12 cellular contexts compared by ENCODE assay signal in genomic region chr1:39980555-39981313, GRCh38. TPM values are rescaled to one million over a fixed set of nuclear protein-coding genes. Genes with fewer than 3 reads are reported as not detected.
DNase-seq lines count a peak whose midpoint lies in the region; ATAC-seq and TF ChIP-seq lines count a peak whose summit lies in the region.
"Had no signal": no experiment of that assay in that cellular context is flagged by ENCODE, and none has a peak within 500 bp of the region (broad histone marks: within the 10 kb centered on the region; RNA-seq: fewer than 3 reads in every experiment).

No MANE protein-coding gene starts in this region.

- CTCF ChIA-PET in IMR-90 (lab: Yijun Ruan, JAX) (interaction anchor here (0.6 to 1.6 kb wide), 2 partner anchors 52 to 63 kb away, joined by 3 to 9 read pairs; no protein-coding TSS in a partner anchor), RWPE1 (lab: Yijun Ruan, JAX) (no interaction called here)

- no peaks in the 10 kb centered on the region for H3K79me1 ChIP-seq in IMR-90 (ENCODE audit: low read depth in 1 of 2, low read length in 2 of 2)

- H4K8ac ChIP-seq in IMR-90 (ENCODE audit: low read depth in 2 of 2, low read length in 2 of 2), result peak overlapping the region in 1 of 2 experiments; percentile 36; a peak in 1 of 4 replicates

- intact Hi-C loops in IMR-90 (cut with micrococcal nuclease), result no loop called here
- intact Hi-C loops in esophagus squamous epithelium (cut with DNase I), result loop anchor here (10.0 kb wide), 1 partner anchor 54 kb away; no protein-coding TSS in a partner anchor
- intact Hi-C loops in transverse colon (cut with DNase I; ENCODE audit: low total_unique reads), result no loop called here
- intact Hi-C loops in lower lobe of right lung (cut with DNase I), result no loop called here

- TF ChIP-seq POLR2A in IMR-90 (IDR thresholded peaks at IDR 0.05; ENCODE audit: low read depth, low read length) (no peak), esophagus squamous epithelium (IDR thresholded peaks at IDR 0.05) (no peak), transverse colon (IDR thresholded peaks at IDR 0.05) (peak; percentile 45)

- dilution Hi-C loops in IMR-90 (cut with HindIII; ENCODE audit: low sequenced_read_pairs, unreplicated experiment), result no loop called here

- H2AK9ac ChIP-seq in IMR-90 (replicated peaks; ENCODE audit: low read depth, low read length, poor library complexity), result peak overlapping the region; percentile 58

- peak overlapping the region; percentile 59 for H2BK120ac ChIP-seq in IMR-90 (ENCODE audit: low read depth, low read length)

- H2BK5ac ChIP-seq in IMR-90 (ENCODE audit: low read depth, low read length, poor library complexity, severe bottlenecking), result no peak overlapping the region

- H3K9ac ChIP-seq in IMR-90 (ENCODE audit: low read depth, low read length), result no peak overlapping the region

- H3K4me2 ChIP-seq in IMR-90 (ENCODE audit: low read depth, low read length), result no peak overlapping the region

- no peak overlapping the region for H3K27ac ChIP-seq in IMR-90 (ENCODE audit: insufficient read depth, low read length)
- peak overlapping the region; percentile 60; the same call in 1 of the 2 replicates for H3K27ac ChIP-seq in RWPE1
- peak overlapping the region; percentile 17 to 59 (median 33) for H3K27ac ChIP-seq in esophagus squamous epithelium
- H3K27ac ChIP-seq in transverse colon, result peak overlapping the region; percentile 66 to 91 (median 84)
- no peak overlapping the region for H3K27ac ChIP-seq in lower lobe of right lung

- ATAC-seq in IMR-90 (ENCODE audit: low read depth) (no peak), lower lobe of right lung (no peak), GM19455 (IDR thresholded peaks at IDR 0.05; ENCODE audit: unreplicated experiment) (no peak), omental fat pad (ENCODE audit: low FRiP score) (no peak)

- DNase-seq in IMR-90 (no peak), RWPE1 (ENCODE audit: low spot score) (no peak), esophagus squamous epithelium (lab: John Stamatoyannopoulos, UW) (no peak), transverse colon (peak; percentile 83), lower lobe of right lung (no peak), omental fat pad (ENCODE audit: low spot score) (no peak)
- DNase-seq: CD4-positive, alpha-beta T cell; HCEC 1CT; NCI-H1105 treated with DMSO at 0.1 percent for 48 hours; NCI-H446 treated with DMSO at 0.1 percent for 48 hours; right cardiac atrium had no signal

- H3K27me3 ChIP-seq in IMR-90 (ENCODE audit: control insufficient read depth, insufficient read depth, low read length) (no peaks in the 10 kb centered on the region), esophagus squamous epithelium (no peaks in the 10 kb centered on the region), transverse colon (no peaks in the 10 kb centered on the region), lower lobe of right lung (ENCODE audit: low read depth) (no peaks in the 10 kb centered on the region)

- peak overlapping the region; percentile 94 for H2AK5ac ChIP-seq in IMR-90 (ENCODE audit: low read depth, low read length)

- peaks cover 2% of the 10 kb centered on the region for H3K4me1 ChIP-seq in IMR-90 (ENCODE audit: control insufficient read depth, insufficient read depth, low read length)
- H3K4me1 ChIP-seq in esophagus squamous epithelium, result peaks cover 0 to 27% (median 6%) of the 10 kb centered on the region in 3 donors
- H3K4me1 ChIP-seq in transverse colon, result peaks cover 0 to 29% (median 18%) of the 10 kb centered on the region in 4 donors
- H3K4me1 ChIP-seq in lower lobe of right lung, result no peaks in the 10 kb centered on the region

- no peak overlapping the region for H4K5ac ChIP-seq in IMR-90 (ENCODE audit: low read depth, low read length)

- H3K9me3 ChIP-seq in IMR-90 (ENCODE audit: control insufficient read depth, insufficient read depth, low read length) (no peaks in the 10 kb centered on the region), esophagus squamous epithelium (no peaks in the 10 kb centered on the region), transverse colon (no peaks in the 10 kb centered on the region), lower lobe of right lung (no peaks in the 10 kb centered on the region)

- H4K91ac ChIP-seq in IMR-90 (ENCODE audit: insufficient read depth, low read depth, low read length), result peak overlapping the region; percentile 9; the same call in 1 of the 2 replicates

- H4K20me1 ChIP-seq in IMR-90 (ENCODE audit: insufficient read depth, low read length), result no peaks in the 10 kb centered on the region

- no peak overlapping the region for H3K18ac ChIP-seq in IMR-90 (ENCODE audit: low read depth, low read length)

- no peak overlapping the region for H3K56ac ChIP-seq in IMR-90 (ENCODE audit: extremely low read depth, insufficient read depth, low read length)

- whole genome bisulfite sequencing in IMR-90 (ENCODE audit: extremely low coverage in 2 of 2, insufficient read length in 1 of 2), 2 experiments, result no CpG with 5 or more reads among the region's 6 CpGs
- 61 to 69% methylated on average over 4 to 5 of the region's 6 CpGs for WGBS in esophagus squamous epithelium, 2 donors
- 72 to 84% methylated on average over 3 to 6 of the region's 6 CpGs for WGBS in transverse colon (ENCODE audit: low coverage in 1 of 2), 2 donors

- POLR2A ChIA-PET in IMR-90 (lab: Charles Lee; ENCODE audit: unreplicated experiment) (no interaction called here), RWPE1 (lab: Yijun Ruan, JAX; ENCODE audit: low non-redundant PET) (no interaction called here)

- H3K9me1 ChIP-seq in IMR-90 (ENCODE audit: insufficient read depth, low read length), result peaks cover 3% of the 10 kb centered on the region; the same call in 1 of the 2 replicates

- H3K14ac ChIP-seq in IMR-90 (replicated peaks; ENCODE audit: low read depth, low read length), result peak overlapping the region; percentile 35; the same call in 1 of the 2 replicates

- in situ Hi-C loops in IMR-90 (cut with MboI; ENCODE audit: low sequenced_read_pairs) (loop anchor here (5.0 kb wide), 1 partner anchor 52 kb away; no protein-coding TSS in a partner anchor), transverse colon (cut with MboI; ENCODE audit: low pct_ligation_motif_present in 1 of 4, low pct_unique_long_range_greater_than_20kb in 1 of 4, low sequenced_read_pairs in 3 of 4) (no loop called here)

- TF ChIP-seq EP300 in transverse colon (IDR thresholded peaks at IDR 0.05; ENCODE audit: low read depth), result no peak

- H2BK15ac ChIP-seq in IMR-90 (ENCODE audit: low read depth, low read length), result peak overlapping the region; percentile 55; the same call in 2 of the 3 replicates

- no peak overlapping the region for H3K4me3 ChIP-seq in IMR-90 (ENCODE audit: insufficient read depth, low read depth, low read length)
- H3K4me3 ChIP-seq in esophagus squamous epithelium, result no peak overlapping the region
- no peak overlapping the region for H3K4me3 ChIP-seq in transverse colon
- H3K4me3 ChIP-seq in lower lobe of right lung, result no peak overlapping the region

- H3K23ac ChIP-seq in IMR-90 (ENCODE audit: low read depth, low read length), result no peak overlapping the region

- no peaks in the 10 kb centered on the region for H3K36me3 ChIP-seq in IMR-90 (ENCODE audit: control insufficient read depth, insufficient read depth, low read length)
- no peaks in the 10 kb centered on the region for H3K36me3 ChIP-seq in esophagus squamous epithelium
- no peaks in the 10 kb centered on the region for H3K36me3 ChIP-seq in transverse colon
- no peaks in the 10 kb centered on the region for H3K36me3 ChIP-seq in lower lobe of right lung

- no TSS peak for BruUV-seq in IMR-90 (replicated peaks; lab: Mats Ljungman, UMichigan)

- H2AFZ ChIP-seq in IMR-90 (replicated peaks; ENCODE audit: low read length, poor library complexity), result peak overlapping the region; percentile 72

- TF ChIP-seq RAD21 in IMR-90 (IDR thresholded peaks at IDR 0.05; ENCODE audit: low read length), result no peak

- H3K4ac ChIP-seq in IMR-90 (ENCODE audit: low read depth, low read length), result peak overlapping the region; percentile 68

- peak overlapping the region; percentile 68; the same call in 1 of the 2 replicates for H2BK20ac ChIP-seq in IMR-90 (ENCODE audit: low read depth, low read length)

- no peak for TF ChIP-seq CTCF in IMR-90 (conservative IDR thresholded peaks at IDR 0.05; ENCODE audit: low read depth, low read length)
- no peak for TF ChIP-seq CTCF in RWPE1 (conservative IDR thresholded peaks at IDR 0.05; ENCODE audit: low read depth)
- no peak for TF ChIP-seq CTCF in esophagus squamous epithelium (IDR thresholded peaks at IDR 0.05)
- TF ChIP-seq CTCF in transverse colon (IDR thresholded peaks at IDR 0.05), result no peak
- no peak for TF ChIP-seq CTCF in lower lobe of right lung (IDR thresholded peaks at IDR 0.05)
- no peak for TF ChIP-seq CTCF in omental fat pad (IDR thresholded peaks at IDR 0.05)

TF ChIP-seq in IMR-90, 13 proteins besides CTCF, POLR2A, EP300 and RAD21 (continues in another document):
- TF ChIP-seq RCOR1 (IDR thresholded peaks at IDR 0.05; ENCODE audit: insufficient replicate concordance, low read length) (no peak), RFX5 (IDR thresholded peaks at IDR 0.05; ENCODE audit: low read depth, low read length) (no peak), MAFK (IDR thresholded peaks at IDR 0.05; ENCODE audit: low read depth, low read length) (no peak), ELK1 (IDR thresholded peaks at IDR 0.05; ENCODE audit: borderline replicate concordance, low read depth, low read length) (no peak)

RNA-seq across cellular contexts. Expression of gene MFSD2A, which starts 25.8 kb away (rescaled TPM):
- total RNA-seq in IMR-90 (2012; rRNA removed) (5.0 and 5.7 TPM in 2 replicates), esophagus squamous epithelium (10 to 100 TPM; 20.4 to 49.1 (median 30.8) TPM), transverse colon (10 to 100 TPM in 3 of 4 donors, 1 to 10 TPM in 1; 2.0 to 79.3 (median 13.1) TPM), lower lobe of right lung (110 TPM), omental fat pad (10 to 100 TPM in 2 of 4 donors, 1 to 10 TPM in 1, under 1 TPM in 1; 0.95 to 75.9 (median 41.1) TPM)
- 6.7 and 7.3 TPM in 2 replicates for polyA plus RNA-seq in IMR-90 (2012; rRNA removed)
- 3.7 and 5.3 TPM in 2 replicates for polyA plus RNA-seq in IMR-90 (2012; cell fraction: cytosol; rRNA removed)
- polyA plus RNA-seq in IMR-90 (2012; cell fraction: nucleus; rRNA removed; ENCODE audit: low replicate concordance), result 13.7 and 18.4 TPM in 2 replicates

RNA-seq across cellular contexts. Expression of gene CAP1, which starts 59.8 kb away (rescaled TPM):
- total RNA-seq in IMR-90 (2012; rRNA removed) (756 and 792 TPM in 2 replicates), esophagus squamous epithelium (100 to 1,000 TPM; 157 to 282 (median 227) TPM), transverse colon (100 to 1,000 TPM in 3 of 4 donors, 10 to 100 TPM in 1; 81.0 to 290 (median 238) TPM), lower lobe of right lung (365 TPM), omental fat pad (100 to 1,000 TPM; 230 to 364 (median 290) TPM)
- 405 and 434 TPM in 2 replicates for polyA plus RNA-seq in IMR-90 (2012; rRNA removed)
- polyA plus RNA-seq in IMR-90 (2012; cell fraction: cytosol; rRNA removed), result 135 and 138 TPM in 2 replicates
- polyA plus RNA-seq in IMR-90 (2012; cell fraction: nucleus; rRNA removed; ENCODE audit: low replicate concordance), result 70.1 and 267 TPM in 2 replicates

Comparison
In these comparisons a context has a peak if more than half of its experiments do, and no peak if none do; other contexts are left out.
1. H3K27ac ChIP-seq: peak in RWPE1 (single experiment), esophagus squamous epithelium (4 of 4) and transverse colon (4 of 4); none in IMR-90 (single experiment) and lower lobe of right lung (single experiment).